Comparison of ENCODE assay signal across 1 cellular context in the genomic region with DNA sequence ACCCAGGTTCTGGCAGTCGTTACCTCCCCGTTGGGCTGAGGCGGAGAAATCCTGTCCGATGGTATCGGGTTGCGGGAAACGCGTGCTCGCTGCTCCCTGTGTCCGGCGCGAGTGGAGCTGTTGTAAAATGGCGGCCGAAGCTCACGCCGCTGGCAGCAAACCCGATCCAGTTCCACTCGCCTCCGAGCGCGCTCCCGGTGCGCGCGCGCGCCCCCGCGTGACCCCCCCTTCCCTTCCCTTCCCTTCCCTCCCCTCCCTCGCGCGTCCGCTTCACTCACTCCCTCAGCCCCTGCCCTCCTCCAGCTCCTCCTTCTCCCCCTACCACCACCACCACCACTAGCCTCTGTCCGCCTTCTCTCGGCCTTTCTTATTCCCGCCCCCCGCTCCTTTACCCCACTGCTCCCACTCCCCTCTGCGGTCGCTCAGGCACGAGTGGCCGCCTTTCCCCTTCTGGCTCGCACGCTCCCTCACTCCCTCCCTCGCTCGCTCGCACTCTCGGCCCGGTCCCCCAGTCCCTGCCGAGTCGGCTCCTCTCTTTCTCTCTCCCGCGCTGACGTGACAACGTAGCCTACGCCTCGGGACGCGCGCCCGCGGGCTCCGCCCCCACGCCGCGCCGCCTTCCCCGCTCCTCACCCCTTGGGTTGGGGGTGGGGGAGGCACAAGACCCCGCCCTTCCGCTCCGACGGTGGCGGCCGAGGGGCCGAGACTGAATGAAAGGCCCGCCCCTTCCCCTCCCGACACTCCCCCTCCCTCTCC.
TF ChIP-seq lines count a peak whose summit lies in the region.

A gene (minus strand): TSS at position 113 of the 756 bp plus-strand sequence. CDS start 1,447 bp downstream, outside the sequence.

TF ChIP-seq in HepG2, 621 proteins besides CTCF, POLR2A, EP300 and RAD21 (continued from another document and continues in another):
- TF ChIP-seq, protein P1, sequence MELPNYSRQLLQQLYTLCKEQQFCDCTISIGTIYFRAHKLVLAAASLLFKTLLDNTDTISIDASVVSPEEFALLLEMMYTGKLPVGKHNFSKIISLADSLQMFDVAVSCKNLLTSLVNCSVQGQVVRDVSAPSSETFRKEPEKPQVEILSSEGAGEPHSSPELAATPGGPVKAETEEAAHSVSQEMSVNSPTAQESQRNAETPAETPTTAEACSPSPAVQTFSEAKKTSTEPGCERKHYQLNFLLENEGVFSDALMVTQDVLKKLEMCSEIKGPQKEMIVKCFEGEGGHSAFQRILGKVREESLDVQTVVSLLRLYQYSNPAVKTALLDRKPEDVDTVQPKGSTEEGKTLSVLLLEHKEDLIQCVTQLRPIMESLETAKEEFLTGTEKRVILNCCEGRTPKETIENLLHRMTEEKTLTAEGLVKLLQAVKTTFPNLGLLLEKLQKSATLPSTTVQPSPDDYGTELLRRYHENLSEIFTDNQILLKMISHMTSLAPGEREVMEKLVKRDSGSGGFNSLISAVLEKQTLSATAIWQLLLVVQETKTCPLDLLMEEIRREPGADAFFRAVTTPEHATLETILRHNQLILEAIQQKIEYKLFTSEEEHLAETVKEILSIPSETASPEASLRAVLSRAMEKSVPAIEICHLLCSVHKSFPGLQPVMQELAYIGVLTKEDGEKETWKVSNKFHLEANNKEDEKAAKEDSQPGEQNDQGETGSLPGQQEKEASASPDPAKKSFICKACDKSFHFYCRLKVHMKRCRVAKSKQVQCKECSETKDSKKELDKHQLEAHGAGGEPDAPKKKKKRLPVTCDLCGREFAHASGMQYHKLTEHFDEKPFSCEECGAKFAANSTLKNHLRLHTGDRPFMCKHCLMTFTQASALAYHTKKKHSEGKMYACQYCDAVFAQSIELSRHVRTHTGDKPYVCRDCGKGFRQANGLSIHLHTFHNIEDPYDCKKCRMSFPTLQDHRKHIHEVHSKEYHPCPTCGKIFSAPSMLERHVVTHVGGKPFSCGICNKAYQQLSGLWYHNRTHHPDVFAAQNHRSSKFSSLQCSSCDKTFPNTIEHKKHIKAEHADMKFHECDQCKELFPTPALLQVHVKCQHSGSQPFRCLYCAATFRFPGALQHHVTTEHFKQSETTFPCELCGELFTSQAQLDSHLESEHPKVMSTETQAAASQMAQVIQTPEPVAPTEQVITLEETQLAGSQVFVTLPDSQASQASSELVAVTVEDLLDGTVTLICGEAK (IDR thresholded peaks at IDR 0.05) = no peak
- TF ChIP-seq, protein P1 (CRISPR knock-in tag; IDR thresholded peaks at IDR 0.05) = 0 out of 2 replicates have a peak, but pooled peaks have one; percentile 3
- TF ChIP-seq DMAP1 (CRISPR knock-in tag; IDR thresholded peaks at IDR 0.05) = peak; percentile 88
- TF ChIP-seq, protein P2, sequence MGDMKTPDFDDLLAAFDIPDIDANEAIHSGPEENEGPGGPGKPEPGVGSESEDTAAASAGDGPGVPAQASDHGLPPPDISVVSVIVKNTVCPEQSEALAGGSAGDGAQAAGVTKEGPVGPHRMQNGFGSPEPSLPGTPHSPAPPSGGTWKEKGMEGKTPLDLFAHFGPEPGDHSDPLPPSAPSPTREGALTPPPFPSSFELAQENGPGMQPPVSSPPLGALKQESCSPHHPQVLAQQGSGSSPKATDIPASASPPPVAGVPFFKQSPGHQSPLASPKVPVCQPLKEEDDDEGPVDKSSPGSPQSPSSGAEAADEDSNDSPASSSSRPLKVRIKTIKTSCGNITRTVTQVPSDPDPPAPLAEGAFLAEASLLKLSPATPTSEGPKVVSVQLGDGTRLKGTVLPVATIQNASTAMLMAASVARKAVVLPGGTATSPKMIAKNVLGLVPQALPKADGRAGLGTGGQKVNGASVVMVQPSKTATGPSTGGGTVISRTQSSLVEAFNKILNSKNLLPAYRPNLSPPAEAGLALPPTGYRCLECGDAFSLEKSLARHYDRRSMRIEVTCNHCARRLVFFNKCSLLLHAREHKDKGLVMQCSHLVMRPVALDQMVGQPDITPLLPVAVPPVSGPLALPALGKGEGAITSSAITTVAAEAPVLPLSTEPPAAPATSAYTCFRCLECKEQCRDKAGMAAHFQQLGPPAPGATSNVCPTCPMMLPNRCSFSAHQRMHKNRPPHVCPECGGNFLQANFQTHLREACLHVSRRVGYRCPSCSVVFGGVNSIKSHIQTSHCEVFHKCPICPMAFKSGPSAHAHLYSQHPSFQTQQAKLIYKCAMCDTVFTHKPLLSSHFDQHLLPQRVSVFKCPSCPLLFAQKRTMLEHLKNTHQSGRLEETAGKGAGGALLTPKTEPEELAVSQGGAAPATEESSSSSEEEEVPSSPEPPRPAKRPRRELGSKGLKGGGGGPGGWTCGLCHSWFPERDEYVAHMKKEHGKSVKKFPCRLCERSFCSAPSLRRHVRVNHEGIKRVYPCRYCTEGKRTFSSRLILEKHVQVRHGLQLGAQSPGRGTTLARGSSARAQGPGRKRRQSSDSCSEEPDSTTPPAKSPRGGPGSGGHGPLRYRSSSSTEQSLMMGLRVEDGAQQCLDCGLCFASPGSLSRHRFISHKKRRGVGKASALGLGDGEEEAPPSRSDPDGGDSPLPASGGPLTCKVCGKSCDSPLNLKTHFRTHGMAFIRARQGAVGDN (CRISPR knock-in tag; IDR thresholded peaks at IDR 0.05) = peak; percentile 71
- TF ChIP-seq, protein P3, sequence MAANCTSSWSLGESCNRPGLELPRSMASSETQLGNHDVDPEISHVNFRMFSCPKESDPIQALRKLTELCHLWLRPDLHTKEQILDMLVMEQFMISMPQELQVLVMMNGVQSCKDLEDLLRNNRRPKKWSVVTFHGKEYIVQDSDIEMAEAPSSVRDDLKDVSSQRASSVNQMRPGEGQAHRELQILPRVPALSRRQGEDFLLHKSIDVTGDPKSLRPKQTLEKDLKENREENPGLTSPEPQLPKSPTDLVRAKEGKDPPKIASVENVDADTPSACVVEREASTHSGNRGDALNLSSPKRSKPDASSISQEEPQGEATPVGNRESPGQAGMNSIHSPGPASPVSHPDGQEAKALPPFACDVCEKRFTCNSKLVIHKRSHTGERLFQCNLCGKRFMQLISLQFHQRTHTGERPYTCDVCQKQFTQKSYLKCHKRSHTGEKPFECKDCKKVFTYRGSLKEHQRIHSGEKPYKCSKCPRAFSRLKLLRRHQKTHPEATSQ (CRISPR knock-in tag; IDR thresholded peaks at IDR 0.05; ENCODE audit: borderline replicate concordance) = peak; percentile 30; the same call in 1 of the 2 replicates
- TF ChIP-seq, protein P4, sequence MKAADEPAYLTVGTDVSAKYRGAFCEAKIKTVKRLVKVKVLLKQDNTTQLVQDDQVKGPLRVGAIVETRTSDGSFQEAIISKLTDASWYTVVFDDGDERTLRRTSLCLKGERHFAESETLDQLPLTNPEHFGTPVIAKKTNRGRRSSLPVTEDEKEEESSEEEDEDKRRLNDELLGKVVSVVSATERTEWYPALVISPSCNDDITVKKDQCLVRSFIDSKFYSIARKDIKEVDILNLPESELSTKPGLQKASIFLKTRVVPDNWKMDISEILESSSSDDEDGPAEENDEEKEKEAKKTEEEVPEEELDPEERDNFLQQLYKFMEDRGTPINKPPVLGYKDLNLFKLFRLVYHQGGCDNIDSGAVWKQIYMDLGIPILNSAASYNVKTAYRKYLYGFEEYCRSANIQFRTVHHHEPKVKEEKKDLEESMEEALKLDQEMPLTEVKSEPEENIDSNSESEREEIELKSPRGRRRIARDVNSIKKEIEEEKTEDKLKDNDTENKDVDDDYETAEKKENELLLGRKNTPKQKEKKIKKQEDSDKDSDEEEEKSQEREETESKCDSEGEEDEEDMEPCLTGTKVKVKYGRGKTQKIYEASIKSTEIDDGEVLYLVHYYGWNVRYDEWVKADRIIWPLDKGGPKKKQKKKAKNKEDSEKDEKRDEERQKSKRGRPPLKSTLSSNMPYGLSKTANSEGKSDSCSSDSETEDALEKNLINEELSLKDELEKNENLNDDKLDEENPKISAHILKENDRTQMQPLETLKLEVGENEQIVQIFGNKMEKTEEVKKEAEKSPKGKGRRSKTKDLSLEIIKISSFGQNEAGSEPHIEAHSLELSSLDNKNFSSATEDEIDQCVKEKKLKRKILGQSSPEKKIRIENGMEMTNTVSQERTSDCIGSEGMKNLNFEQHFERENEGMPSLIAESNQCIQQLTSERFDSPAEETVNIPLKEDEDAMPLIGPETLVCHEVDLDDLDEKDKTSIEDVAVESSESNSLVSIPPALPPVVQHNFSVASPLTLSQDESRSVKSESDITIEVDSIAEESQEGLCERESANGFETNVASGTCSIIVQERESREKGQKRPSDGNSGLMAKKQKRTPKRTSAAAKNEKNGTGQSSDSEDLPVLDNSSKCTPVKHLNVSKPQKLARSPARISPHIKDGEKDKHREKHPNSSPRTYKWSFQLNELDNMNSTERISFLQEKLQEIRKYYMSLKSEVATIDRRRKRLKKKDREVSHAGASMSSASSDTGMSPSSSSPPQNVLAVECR (CRISPR knock-in tag; IDR thresholded peaks at IDR 0.05; ENCODE audit: borderline replicate concordance) = peak; percentile 85
- TF ChIP-seq MAFK (conservative IDR thresholded peaks at IDR 0.05 in 1 of 2, IDR thresholded peaks at IDR 0.05 in 1 of 2; ENCODE audit: low read length in 2 of 2) = 0 out of 4 replicates have a peak, but pooled peaks of 1 of the 2 experiments have one; percentile 0
- peak; percentile 73 for TF ChIP-seq TGIF2 (CRISPR knock-in tag; IDR thresholded peaks at IDR 0.05)
- TF ChIP-seq, protein P5, sequence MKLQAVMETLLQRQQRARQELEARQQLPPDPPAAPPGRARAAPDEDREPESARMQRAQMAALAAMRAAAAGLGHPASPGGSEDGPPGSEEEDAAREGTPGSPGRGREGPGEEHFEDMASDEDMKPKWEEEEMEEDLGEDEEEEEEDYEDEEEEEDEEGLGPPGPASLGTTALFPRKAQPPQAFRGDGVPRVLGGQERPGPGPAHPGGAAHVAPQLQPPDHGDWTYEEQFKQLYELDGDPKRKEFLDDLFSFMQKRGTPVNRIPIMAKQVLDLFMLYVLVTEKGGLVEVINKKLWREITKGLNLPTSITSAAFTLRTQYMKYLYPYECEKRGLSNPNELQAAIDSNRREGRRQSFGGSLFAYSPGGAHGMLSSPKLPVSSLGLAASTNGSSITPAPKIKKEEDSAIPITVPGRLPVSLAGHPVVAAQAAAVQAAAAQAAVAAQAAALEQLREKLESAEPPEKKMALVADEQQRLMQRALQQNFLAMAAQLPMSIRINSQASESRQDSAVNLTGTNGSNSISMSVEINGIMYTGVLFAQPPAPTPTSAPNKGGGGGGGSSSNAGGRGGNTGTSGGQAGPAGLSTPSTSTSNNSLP (IDR thresholded peaks at IDR 0.05; ENCODE audit: low read depth, low read length) = no peak
- peak; percentile 31 for TF ChIP-seq ASH2L (IDR thresholded peaks at IDR 0.05; ENCODE audit: insufficient read length, low read depth, low read length)
- TF ChIP-seq SP1 (IDR thresholded peaks at IDR 0.05) = no peak
- TF ChIP-seq SP1 (CRISPR knock-in tag; IDR thresholded peaks at IDR 0.05) = peak; percentile 95
- TF ChIP-seq, protein P6, sequence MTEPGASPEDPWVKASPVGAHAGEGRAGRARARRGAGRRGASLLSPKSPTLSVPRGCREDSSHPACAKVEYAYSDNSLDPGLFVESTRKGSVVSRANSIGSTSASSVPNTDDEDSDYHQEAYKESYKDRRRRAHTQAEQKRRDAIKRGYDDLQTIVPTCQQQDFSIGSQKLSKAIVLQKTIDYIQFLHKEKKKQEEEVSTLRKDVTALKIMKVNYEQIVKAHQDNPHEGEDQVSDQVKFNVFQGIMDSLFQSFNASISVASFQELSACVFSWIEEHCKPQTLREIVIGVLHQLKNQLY (CRISPR knock-in tag; IDR thresholded peaks at IDR 0.05) = 0 out of 2 replicates have a peak, but pooled peaks have one; percentile 17
- TF ChIP-seq TAF1 (CRISPR knock-in tag; IDR thresholded peaks at IDR 0.05) = peak; percentile 81
- 0 out of 2 replicates have a peak, but pooled peaks have one; percentile 24 for TF ChIP-seq ZSCAN29 (CRISPR knock-in tag; conservative IDR thresholded peaks at IDR 0.05)
- 0 out of 2 replicates have a peak, but pooled peaks have one; percentile 10 for TF ChIP-seq FOXO1 (CRISPR knock-in tag; IDR thresholded peaks at IDR 0.05)
- TF ChIP-seq, protein P7, sequence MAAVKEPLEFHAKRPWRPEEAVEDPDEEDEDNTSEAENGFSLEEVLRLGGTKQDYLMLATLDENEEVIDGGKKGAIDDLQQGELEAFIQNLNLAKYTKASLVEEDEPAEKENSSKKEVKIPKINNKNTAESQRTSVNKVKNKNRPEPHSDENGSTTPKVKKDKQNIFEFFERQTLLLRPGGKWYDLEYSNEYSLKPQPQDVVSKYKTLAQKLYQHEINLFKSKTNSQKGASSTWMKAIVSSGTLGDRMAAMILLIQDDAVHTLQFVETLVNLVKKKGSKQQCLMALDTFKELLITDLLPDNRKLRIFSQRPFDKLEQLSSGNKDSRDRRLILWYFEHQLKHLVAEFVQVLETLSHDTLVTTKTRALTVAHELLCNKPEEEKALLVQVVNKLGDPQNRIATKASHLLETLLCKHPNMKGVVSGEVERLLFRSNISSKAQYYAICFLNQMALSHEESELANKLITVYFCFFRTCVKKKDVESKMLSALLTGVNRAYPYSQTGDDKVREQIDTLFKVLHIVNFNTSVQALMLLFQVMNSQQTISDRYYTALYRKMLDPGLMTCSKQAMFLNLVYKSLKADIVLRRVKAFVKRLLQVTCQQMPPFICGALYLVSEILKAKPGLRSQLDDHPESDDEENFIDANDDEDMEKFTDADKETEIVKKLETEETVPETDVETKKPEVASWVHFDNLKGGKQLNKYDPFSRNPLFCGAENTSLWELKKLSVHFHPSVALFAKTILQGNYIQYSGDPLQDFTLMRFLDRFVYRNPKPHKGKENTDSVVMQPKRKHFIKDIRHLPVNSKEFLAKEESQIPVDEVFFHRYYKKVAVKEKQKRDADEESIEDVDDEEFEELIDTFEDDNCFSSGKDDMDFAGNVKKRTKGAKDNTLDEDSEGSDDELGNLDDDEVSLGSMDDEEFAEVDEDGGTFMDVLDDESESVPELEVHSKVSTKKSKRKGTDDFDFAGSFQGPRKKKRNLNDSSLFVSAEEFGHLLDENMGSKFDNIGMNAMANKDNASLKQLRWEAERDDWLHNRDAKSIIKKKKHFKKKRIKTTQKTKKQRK (IDR thresholded peaks at IDR 0.05; ENCODE audit: low read length) = no peak
- TF ChIP-seq ZNF317 (CRISPR knock-in tag; IDR thresholded peaks at IDR 0.05) = peak; percentile 85
- peak; percentile 90 for TF ChIP-seq ARID2 (CRISPR knock-in tag; IDR thresholded peaks at IDR 0.05; ENCODE audit: borderline replicate concordance)
- no peak for TF ChIP-seq RFX1 (IDR thresholded peaks at IDR 0.05)
